9 cellular contexts compared by ENCODE assay signal in the genomic region with DNA sequence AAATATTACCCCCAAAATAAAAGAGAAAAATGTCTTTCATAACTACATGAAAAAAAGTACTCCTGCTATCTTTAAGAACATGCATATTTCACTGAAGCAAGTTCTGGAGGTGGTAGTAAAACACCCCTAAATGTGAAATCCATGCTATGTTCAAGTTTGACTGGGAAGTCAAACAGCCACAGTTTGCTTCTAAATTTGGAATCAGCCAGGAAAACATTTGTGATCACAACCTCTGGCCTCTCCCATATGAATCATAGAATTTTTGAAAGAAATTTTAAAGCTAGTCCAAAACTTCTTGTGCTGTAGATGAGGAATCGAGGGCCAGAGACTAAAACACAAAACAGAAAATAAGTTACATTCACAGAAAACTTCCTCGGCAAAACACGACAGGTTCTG. TPM values are rescaled to one million over a fixed set of nuclear protein-coding genes. Genes with fewer than 3 reads are reported as not detected.
DNase-seq lines count a peak whose midpoint lies in the region; ATAC-seq and TF ChIP-seq lines count a peak whose summit lies in the region.
"Had no signal": no experiment of that assay in that cellular context is flagged by ENCODE, and none has a peak within 500 bp of the region (broad histone marks: within the 10 kb centered on the region; RNA-seq: fewer than 3 reads in every experiment).

No MANE protein-coding gene starts in this region.

- peak; percentile 38 for DNase-seq in HFFc6
- DNase-seq in brain microvascular endothelial cell, result no peak
- no peak for DNase-seq in substantia nigra (lab: John Stamatoyannopoulos, UW)
- no peak for DNase-seq in globus pallidus (ENCODE audit: low spot score)
- no peak for DNase-seq in COLO668 (lab: John Stamatoyannopoulos, UW; ENCODE audit: unreplicated experiment)
- no peak for DNase-seq in nucleus accumbens (lab: John Stamatoyannopoulos, UW)
- DNase-seq: activated CD4-positive, alpha-beta T cell treated with anti-CD3 and anti-CD28 coated beads for 48 hours had no signal

- H3K36me3 Mint-ChIP-seq in HFFc6 (ENCODE audit: low read depth), result peaks cover 5% of the 10 kb centered on the region; the same call in 1 of the 2 replicates

- peak overlapping the region; percentile 78 for H3K4me3 Mint-ChIP-seq in HFFc6

- in situ Hi-C loops in brain microvascular endothelial cell (cut with HindIII; ENCODE audit: low pct_ligation_motif_present, low sequenced_read_pairs), result no loop called here

- H3K9me3 Mint-ChIP-seq in HFFc6, result no peaks in the 10 kb centered on the region

- H3K27me3 ChIP-seq in brain microvascular endothelial cell (replicated peaks), result no peaks in the 10 kb centered on the region
- no peaks in the 10 kb centered on the region for H3K27me3 ChIP-seq in layer of hippocampus (ENCODE audit: control insufficient read depth, insufficient read depth, low read length)

- H3K27ac Mint-ChIP-seq in HFFc6, result peak overlapping the region; percentile 70

- H3K27ac ChIP-seq in brain microvascular endothelial cell (peak overlapping the region; percentile 78), layer of hippocampus (ENCODE audit: low read depth, low read length) (peak overlapping the region; percentile 89), substantia nigra (ENCODE audit: low read depth, low read length, poor library complexity, severe bottlenecking) (peak overlapping the region; percentile 97)

- no peak overlapping the region for H3K4me3 ChIP-seq in brain microvascular endothelial cell (ENCODE audit: low read depth, low read length)

- ATAC-seq in GM19328 (IDR thresholded peaks at IDR 0.05; ENCODE audit: unreplicated experiment), result no peak

- no peaks in the 10 kb centered on the region for H3K36me3 ChIP-seq in brain microvascular endothelial cell (replicated peaks)

- no peak for TF ChIP-seq CTCF in HFFc6 (IDR thresholded peaks at IDR 0.05)
- no peak for TF ChIP-seq CTCF in brain microvascular endothelial cell (IDR thresholded peaks at IDR 0.05; ENCODE audit: low read depth, low read length, missing control alignments)

- H3K27me3 Mint-ChIP-seq in HFFc6 (ENCODE audit: insufficient read depth), result no peaks in the 10 kb centered on the region

- peaks cover 81% of the 10 kb centered on the region for H3K4me1 Mint-ChIP-seq in HFFc6 (ENCODE audit: low read depth)

RNA-seq across cellular contexts. Expression of a gene that starts 6.6 kb away (rescaled TPM):
- total RNA-seq in HFFc6 (2021; fragmentation: NEBNext Ultra II Directional; extraction: Animal tissue kit (Norgen Biotek cat#: 25700)), result 10 to 100 TPM; 51.6 to 78.4 (median 58.5) TPM

RNA-seq across cellular contexts. Expression of a gene that starts 35.1 kb away (rescaled TPM):
- 100 to 1,000 TPM; 145 to 195 (median 188) TPM for total RNA-seq in HFFc6 (2021; fragmentation: NEBNext Ultra II Directional; extraction: Animal tissue kit (Norgen Biotek cat#: 25700))
